In the genomic region with DNA sequence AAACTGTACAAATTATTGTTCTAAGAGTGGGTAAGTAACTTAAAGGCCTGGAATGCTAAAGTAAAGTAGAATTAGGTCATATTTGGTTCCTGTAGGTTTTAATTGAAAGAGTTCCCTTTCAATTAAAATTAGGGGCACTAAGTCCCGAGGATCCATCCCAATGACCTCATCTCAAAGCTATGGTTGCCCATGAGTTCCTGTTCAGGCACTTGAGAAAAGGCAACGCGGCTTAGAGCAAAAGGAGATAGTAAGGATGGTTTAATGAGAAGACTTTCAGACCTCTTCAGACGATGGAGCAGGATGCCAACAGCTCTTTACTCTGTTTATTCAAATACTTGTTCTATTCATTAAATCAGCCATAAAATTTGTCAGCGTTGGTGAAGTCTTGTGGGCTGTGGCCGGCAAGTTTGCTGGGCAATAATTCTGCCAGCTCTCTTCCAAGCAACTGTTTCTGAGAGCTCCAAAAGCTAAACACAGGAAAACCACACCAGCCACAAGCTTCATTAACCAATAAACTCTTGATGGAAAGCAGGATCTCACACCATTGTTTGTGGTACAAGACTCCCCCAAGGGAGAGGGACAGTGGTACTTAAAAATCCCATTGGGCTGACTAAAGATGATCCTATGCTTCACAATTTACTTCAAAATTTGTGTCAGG, we compare ENCODE assay signal across 10 cellular contexts.
DNase-seq lines count a peak whose midpoint lies in the region; ATAC-seq, FAIRE-seq and TF ChIP-seq lines count a peak whose summit lies in the region.
"Had no signal": no experiment of that assay in that cellular context is flagged by ENCODE, and none has a peak within 500 bp of the region (broad histone marks: within the 10 kb centered on the region; RNA-seq: fewer than 3 reads in every experiment).

No MANE protein-coding gene starts in this region.

- H3K9me3 ChIP-seq in MG63 (no peaks in the 10 kb centered on the region), trophoblast cell (ENCODE audit: insufficient read depth, low read depth, low read length) (no peaks in the 10 kb centered on the region)
- H3K9me3 ChIP-seq: adrenal gland had no signal

- H3K27me3 ChIP-seq in MG63 (no peaks in the 10 kb centered on the region), trophoblast cell (ENCODE audit: insufficient read depth, low read length) (no peaks in the 10 kb centered on the region)

- no peak overlapping the region for H3K18ac ChIP-seq in trophoblast cell (ENCODE audit: low read length)

- no peaks in the 10 kb centered on the region for H3K79me1 ChIP-seq in trophoblast cell (ENCODE audit: low read length)

- no peak overlapping the region for H2BK12ac ChIP-seq in trophoblast cell (ENCODE audit: low read length)

- H3K9ac ChIP-seq in trophoblast cell (ENCODE audit: low read length): no peak overlapping the region

- TF ChIP-seq CTCF in brain (conservative IDR thresholded peaks at IDR 0.05): no peak

- peaks cover 31% of the 10 kb centered on the region for H3K4me1 Mint-ChIP-seq in brain
- H3K4me1 Mint-ChIP-seq in stimulated activated naive CD8-positive, alpha-beta T cell treated with anti-CD3 and anti-CD28 coated beads, Interleukin-15, amount 100 ng/mL, for 72 hours: no peaks in the 10 kb centered on the region

- no peak overlapping the region for H2AK5ac ChIP-seq in trophoblast cell (ENCODE audit: low read length)

- H4K12ac ChIP-seq in trophoblast cell (ENCODE audit: low read depth, low read length): no peak overlapping the region

- H3K36me3 ChIP-seq in MG63: no peaks in the 10 kb centered on the region
- H3K36me3 ChIP-seq in trophoblast cell (ENCODE audit: control insufficient read depth in 1 of 2, insufficient read depth in 2 of 2, low read length in 2 of 2): no peaks in the 10 kb centered on the region
- H3K36me3 ChIP-seq: adrenal gland had no signal

- no peak overlapping the region for H3K23ac ChIP-seq in trophoblast cell (ENCODE audit: low read length)

- peaks cover 0 to 11% of the 10 kb centered on the region in 2 experiments for H3K4me1 ChIP-seq in trophoblast cell (ENCODE audit: control insufficient read depth in 1 of 2, insufficient read depth in 2 of 2, low read length in 2 of 2)
- H3K4me1 ChIP-seq: adrenal gland had no signal

- H3K36me3 Mint-ChIP-seq in brain: no peaks in the 10 kb centered on the region

- H2BK120ac ChIP-seq in trophoblast cell (ENCODE audit: insufficient read depth, low read length, poor library complexity): no peak overlapping the region

- H4K8ac ChIP-seq in trophoblast cell (ENCODE audit: low read depth, low read length): no peak overlapping the region

- H3K4ac ChIP-seq in trophoblast cell (ENCODE audit: low read depth, low read length): no peak overlapping the region

- DNase-seq in GM19239 (ENCODE audit: insufficient read length, low spot score) (no peak), MG63 (peak; percentile 53), trophoblast cell (no peak), NCI-H146 (lab: John Stamatoyannopoulos, UW) (no peak)
- DNase-seq in stimulated activated naive CD8-positive, alpha-beta T cell treated with anti-CD3 and anti-CD28 coated beads, Interleukin-15, amount 100 ng/mL, for 72 hours: no peak
- DNase-seq: adrenal gland, head of caudate nucleus had no signal

- H3K27ac ChIP-seq in trophoblast cell (ENCODE audit: low read depth, low read length): peak overlapping the region; percentile 4
- H3K27ac ChIP-seq: adrenal gland had no signal

- H4K91ac ChIP-seq in trophoblast cell (ENCODE audit: low read depth, low read length): no peak overlapping the region

- FAIRE-seq in GM19239 (lab: Jason Lieb, UNC): peak; percentile 57

- peak overlapping the region in 4 of 5 experiments; percentile 36 to 75 (median 40) for H3K27ac Mint-ChIP-seq in brain
- no peak overlapping the region for H3K27ac Mint-ChIP-seq in stimulated activated naive CD8-positive, alpha-beta T cell treated with anti-CD3 and anti-CD28 coated beads, Interleukin-15, amount 100 ng/mL, for 72 hours

- no peak overlapping the region for H3K4me3 Mint-ChIP-seq in brain
- H3K4me3 Mint-ChIP-seq in stimulated activated naive CD8-positive, alpha-beta T cell treated with anti-CD3 and anti-CD28 coated beads, Interleukin-15, amount 100 ng/mL, for 72 hours: no peak overlapping the region

- peaks cover 2% of the 10 kb centered on the region for H3K27me3 Mint-ChIP-seq in brain
- H3K27me3 Mint-ChIP-seq in stimulated activated naive CD8-positive, alpha-beta T cell treated with anti-CD3 and anti-CD28 coated beads, Interleukin-15, amount 100 ng/mL, for 72 hours: no peaks in the 10 kb centered on the region

- H3K4me3 ChIP-seq in MG63 (no peak overlapping the region), trophoblast cell (ENCODE audit: low read depth, low read length) (no peak overlapping the region)
- H3K4me3 ChIP-seq: adrenal gland had no signal

- no peaks in the 10 kb centered on the region for H3K79me2 ChIP-seq in trophoblast cell (ENCODE audit: control insufficient read depth, insufficient read depth, low read length, poor library complexity)

- WGBS in trophoblast cell (ENCODE audit: extremely low coverage, insufficient coverage, insufficient read length): no CpG with 5 or more reads among the region's 6 CpGs

- H3K14ac ChIP-seq in trophoblast cell (ENCODE audit: low read length): no peak overlapping the region

- ATAC-seq in HG03520 (IDR thresholded peaks at IDR 0.05; ENCODE audit: unreplicated experiment) (no peak), HG02852 (IDR thresholded peaks at IDR 0.05; ENCODE audit: unreplicated experiment) (no peak)
- ATAC-seq in stimulated activated naive CD8-positive, alpha-beta T cell treated with anti-CD3 and anti-CD28 coated beads, Interleukin-15, amount 100 ng/mL, for 72 hours: no peak

- peaks cover 0 to 7% (median 3%) of the 10 kb centered on the region in 5 experiments for H3K9me3 Mint-ChIP-seq in brain
- H3K9me3 Mint-ChIP-seq in stimulated activated naive CD8-positive, alpha-beta T cell treated with anti-CD3 and anti-CD28 coated beads, Interleukin-15, amount 100 ng/mL, for 72 hours: no peaks in the 10 kb centered on the region

- H2BK5ac ChIP-seq in trophoblast cell (ENCODE audit: low read depth, low read length, poor library complexity): no peak overlapping the region

- H3K4me2 ChIP-seq in trophoblast cell (ENCODE audit: low read length): no peak overlapping the region

- H2AFZ ChIP-seq in trophoblast cell (ENCODE audit: insufficient read depth, low read length, poor library complexity): no peak overlapping the region

Comparison
In these comparisons a context has a peak if more than half of its experiments do, and no peak if none do; other contexts are left out.
1. H3K27ac Mint-ChIP-seq: peak in brain (4 of 5); none in stimulated activated naive CD8-positive, alpha-beta T cell treated with anti-CD3 and anti-CD28 coated beads, Interleukin-15, amount 100 ng/mL, for 72 hours (0 of 2).